In genomic region chr2:18245375-18245774, GRCh38 we compare ENCODE assay signal across 21 cellular contexts.
"Had no signal": no experiment of that assay in that cellular context is flagged by ENCODE, and none has a peak within 500 bp of the region (broad histone marks: within the 10 kb centered on the region; RNA-seq: fewer than 3 reads in every experiment).

No MANE protein-coding gene starts in this region.

- ATAC-seq: activated T-cell treated with anti-CD3 and anti-CD28 coated beads, Interleukin-2, amount 50 U/mL, for 72 hours; esophagus mucosa; gastrocnemius medialis; heart left ventricle; natural killer cell; pancreas; right lobe of liver; stimulated activated effector memory CD8-positive, alpha-beta T cell treated with anti-CD3 and anti-CD28 coated beads, Interleukin-12 subunit alpha, Interleukin-12 subunit beta, amount 100 ng/mL, for 72 hours had no signal

- DNase-seq: activated CD4-positive, alpha-beta T cell treated with anti-CD3 and anti-CD28 coated beads for 1 hour; activated CD4-positive, alpha-beta T cell treated with anti-CD3 and anti-CD28 coated beads, Interleukin-2, amount 50 U/mL, for 4 hours; activated effector memory CD4-positive, alpha-beta T cell treated with anti-CD3 and anti-CD28 coated beads, Interleukin-2, amount 50 U/mL, for 16 hours; activated naive CD4-positive, alpha-beta T cell treated with anti-CD3 and anti-CD28 coated beads, Interleukin-2, amount 50 U/mL, for 16 hours; activated T-cell treated with anti-CD3 and anti-CD28 coated beads, Interleukin-2, amount 50 U/mL, for 72 hours; cortex of kidney; gastrocnemius medialis; heart left ventricle; immature natural killer cell; kidney glomerular epithelial cell; natural killer cell; pancreas; right lobe of liver; stimulated activated CD4-positive, alpha-beta T cell treated with anti-CD3 and anti-CD28 coated beads, Interleukin-4, amount 100 ng/mL, for 24 hours; testis had no signal

- H3K4me1 Mint-ChIP-seq: immature natural killer cell; natural killer cell; stimulated activated effector memory CD8-positive, alpha-beta T cell treated with anti-CD3 and anti-CD28 coated beads, Interleukin-12 subunit alpha, Interleukin-12 subunit beta, amount 100 ng/mL, for 72 hours had no signal

- H3K27me3 ChIP-seq: ascending aorta, gastrocnemius medialis, heart left ventricle, pancreas, right lobe of liver, testis had no signal

- H3K9me3 Mint-ChIP-seq: activated T-cell treated with anti-CD3 and anti-CD28 coated beads, Interleukin-2, amount 50 U/mL, for 72 hours; stimulated activated effector memory CD8-positive, alpha-beta T cell treated with anti-CD3 and anti-CD28 coated beads, Interleukin-12 subunit alpha, Interleukin-12 subunit beta, amount 100 ng/mL, for 72 hours had no signal

- H3K36me3 Mint-ChIP-seq: immature natural killer cell; natural killer cell; stimulated activated effector memory CD8-positive, alpha-beta T cell treated with anti-CD3 and anti-CD28 coated beads, Interleukin-12 subunit alpha, Interleukin-12 subunit beta, amount 100 ng/mL, for 72 hours; type B pancreatic cell had no signal

- H3K4me3 ChIP-seq: ascending aorta, gastrocnemius medialis, heart left ventricle, pancreas, right lobe of liver, smooth muscle cell, testis had no signal

- H3K4me2 ChIP-seq: smooth muscle cell had no signal

- H3K27ac ChIP-seq: ascending aorta, gastrocnemius medialis, heart left ventricle, pancreas, right lobe of liver, testis, VCaP had no signal

- H3K9me3 ChIP-seq: ascending aorta, gastrocnemius medialis, heart left ventricle, pancreas, right lobe of liver, testis had no signal

- H3K27ac Mint-ChIP-seq: activated T-cell treated with anti-CD3 and anti-CD28 coated beads, Interleukin-2, amount 50 U/mL, for 72 hours; immature natural killer cell; natural killer cell; stimulated activated effector memory CD8-positive, alpha-beta T cell treated with anti-CD3 and anti-CD28 coated beads, Interleukin-12 subunit alpha, Interleukin-12 subunit beta, amount 100 ng/mL, for 72 hours; type B pancreatic cell had no signal

- H3K36me3 ChIP-seq: ascending aorta, gastrocnemius medialis, heart left ventricle, pancreas, right lobe of liver had no signal

- H3K4me3 Mint-ChIP-seq: activated T-cell treated with anti-CD3 and anti-CD28 coated beads, Interleukin-2, amount 50 U/mL, for 72 hours; immature natural killer cell; natural killer cell; stimulated activated effector memory CD8-positive, alpha-beta T cell treated with anti-CD3 and anti-CD28 coated beads, Interleukin-12 subunit alpha, Interleukin-12 subunit beta, amount 100 ng/mL, for 72 hours; type B pancreatic cell had no signal

- H3K4me1 ChIP-seq: ascending aorta, pancreas, right lobe of liver, testis had no signal
